In genomic region chr6:14053776-14054175, GRCh38 we compare ENCODE assay signal across 16 cellular contexts.
"Had no signal": no experiment of that assay in that cellular context is flagged by ENCODE, and none has a peak within 500 bp of the region (broad histone marks: within the 10 kb centered on the region; RNA-seq: fewer than 3 reads in every experiment).

No MANE protein-coding gene starts in this region.

- H3K4me3 ChIP-seq: coronary artery had no signal

- H3K27ac Mint-ChIP-seq: activated naive CD8-positive, alpha-beta T cell treated with anti-CD3 and anti-CD28 coated beads, Interleukin-2, amount 10 ng/mL, durations not matched to agents 7 days and 5 days; activated T-helper 1 cell treated with anti-CD3 and anti-CD28 coated beads, Interleukin-12 subunit alpha, Interleukin-12 subunit beta, Interleukin-2, Interleukin-4 antibody, amounts not matched to agents 30 ng/mL and 10 ng/mL and 1 ng/mL, durations not matched to agents 14 hours and 24 hours and 36 hours; brain; nephron; type B pancreatic cell had no signal

- DNase-seq: activated CD4-positive, alpha-beta T cell treated with anti-CD3 and anti-CD28 coated beads, Interleukin-2, amount 50 U/mL, for 1 hour; activated CD4-positive, CD25-positive, alpha-beta regulatory T cell; activated CD8-positive, alpha-beta memory T cell treated with anti-CD3 and anti-CD28 coated beads for 24 hours; activated naive CD4-positive, alpha-beta T cell; activated naive CD8-positive, alpha-beta T cell treated with anti-CD3 and anti-CD28 coated beads, Interleukin-2, amount 10 ng/mL, durations not matched to agents 7 days and 5 days; nucleus accumbens; small intestine; stimulated activated CD4-positive, alpha-beta T cell treated with anti-CD3 and anti-CD28 coated beads, Interleukin-4, amount 100 ng/mL, for 24 hours; stimulated activated CD8-positive, alpha-beta memory T cell treated with anti-CD3 and anti-CD28 coated beads, Interleukin-4, amount 100 ng/mL, for 48 hours; stimulated activated naive CD8-positive, alpha-beta T cell treated with anti-CD3 and anti-CD28 coated beads, Interleukin-15, Interleukin-2, amounts not matched to agents 100 U/mL and 50 U/mL, for 24 hours had no signal

- H3K4me1 Mint-ChIP-seq: activated naive CD8-positive, alpha-beta T cell treated with anti-CD3 and anti-CD28 coated beads, Interleukin-2, amount 10 ng/mL, durations not matched to agents 7 days and 5 days; central memory CD8-positive, alpha-beta T cell had no signal

- H3K4me3 Mint-ChIP-seq: activated naive CD8-positive, alpha-beta T cell treated with anti-CD3 and anti-CD28 coated beads, Interleukin-2, amount 10 ng/mL, durations not matched to agents 7 days and 5 days; activated T-helper 1 cell treated with anti-CD3 and anti-CD28 coated beads, Interleukin-12 subunit alpha, Interleukin-12 subunit beta, Interleukin-2, Interleukin-4 antibody, amounts not matched to agents 30 ng/mL and 10 ng/mL and 1 ng/mL, durations not matched to agents 14 hours and 24 hours and 36 hours; brain; central memory CD8-positive, alpha-beta T cell; nephron; type B pancreatic cell had no signal

- H3K9me3 Mint-ChIP-seq: activated naive CD8-positive, alpha-beta T cell treated with anti-CD3 and anti-CD28 coated beads, Interleukin-2, amount 10 ng/mL, durations not matched to agents 7 days and 5 days; activated T-helper 1 cell treated with anti-CD3 and anti-CD28 coated beads, Interleukin-12 subunit alpha, Interleukin-12 subunit beta, Interleukin-2, Interleukin-4 antibody, amounts not matched to agents 30 ng/mL and 10 ng/mL and 1 ng/mL, durations not matched to agents 14 hours and 24 hours and 36 hours; brain; central memory CD8-positive, alpha-beta T cell; nephron; type B pancreatic cell had no signal

- H3K36me3 Mint-ChIP-seq: activated naive CD8-positive, alpha-beta T cell treated with anti-CD3 and anti-CD28 coated beads, Interleukin-2, amount 10 ng/mL, durations not matched to agents 7 days and 5 days; brain; type B pancreatic cell had no signal

- FAIRE-seq: small intestine had no signal

- H3K27ac ChIP-seq: coronary artery had no signal

- ATAC-seq: stimulated activated naive CD8-positive, alpha-beta T cell treated with anti-CD3 and anti-CD28 coated beads, Interleukin-15, Interleukin-2, amounts not matched to agents 100 U/mL and 50 U/mL, for 24 hours had no signal
